8 cellular contexts compared by ENCODE assay signal in genomic region chr4:105473340-105474109, GRCh38. TPM values are rescaled to one million over a fixed set of nuclear protein-coding genes. Genes with fewer than 3 reads are reported as not detected.
DNase-seq lines count a peak whose midpoint lies in the region; ATAC-seq and TF ChIP-seq lines count a peak whose summit lies in the region.

Gene PPA2 (minus strand): TSS chr4:105474062. CDS start chr4:105474050, 12 bp downstream.

- DNase-seq in BE2C: peak; percentile 91
- peak; percentile 90 for DNase-seq in NCI-H69 (lab: John Stamatoyannopoulos, UW)
- peak; percentile 64 to 70 for DNase-seq in activated CD4-positive, alpha-beta T cell treated with anti-CD3 and anti-CD28 coated beads, Interleukin-2, amount 50 U/mL, for 24 hours (ENCODE audit: low read depth in 1 of 2, low spot score in 1 of 2)
- DNase-seq in dedifferentiated amniotic fluid mesenchymal stem cell (ENCODE audit: extremely low spot score): peak; percentile 86
- peak; percentile 94 to 98 for DNase-seq in left lung
- peak; percentile 74 for DNase-seq in stimulated activated CD4-positive, alpha-beta T cell treated with anti-CD3 and anti-CD28 coated beads, Interleukin-2, amount 100 ng/mL, for 4 hours (ENCODE audit: low read depth)

- TF ChIP-seq CTCF in BE2C (IDR thresholded peaks at IDR 0.05; ENCODE audit: low read depth, low read length) (no peak), left lung (IDR thresholded peaks at IDR 0.05) (no peak)

- no peaks in the 10 kb centered on the region; the same call in 1 of the 2 replicates for H3K36me3 ChIP-seq in BE2C
- no peaks in the 10 kb centered on the region for H3K36me3 ChIP-seq in left lung

- ATAC-seq in HG03378 (IDR thresholded peaks at IDR 0.05; ENCODE audit: unreplicated experiment) (peak; percentile 70), left lung (peak; percentile 97)

- H3K27me3 ChIP-seq in BE2C (no peaks in the 10 kb centered on the region), left lung (no peaks in the 10 kb centered on the region)

- H3K4me1 ChIP-seq in BE2C: peaks cover 9% of the 10 kb centered on the region; the same call in 1 of the 2 replicates
- peaks cover 13 to 48% of the 10 kb centered on the region in 2 donors for H3K4me1 ChIP-seq in left lung

- H3K27ac ChIP-seq in left lung: peak within 1 kb of the TSS; percentile 99

- H3K4me3 ChIP-seq in BE2C (ENCODE audit: low read depth, low read length) (peak within 1 kb of the TSS; percentile 90), left lung (peak within 1 kb of the TSS; percentile 83 to 86)

- intact Hi-C loops in left lung (cut with DNase I): no loop called here

- TF ChIP-seq POLR2A in GM19099 (IDR thresholded peaks at IDR 0.05; ENCODE audit: extremely low read depth, insufficient read length, low read depth): peak; percentile 69

- H3K9me3 ChIP-seq in BE2C (no peaks in the 10 kb centered on the region), left lung (no peaks in the 10 kb centered on the region)

RNA-seq across cellular contexts. Expression of gene PPA2, which starts in this region (rescaled TPM):
- 78.3 TPM for polyA plus RNA-seq in BE2C (2012; ENCODE audit: insufficient read depth, insufficient read length, low read depth)
- total RNA-seq in left lung: 10 to 100 TPM; 75.3 to 76.9 TPM

Comparison
In these comparisons a context has a peak if more than half of its experiments do, and no peak if none do; other contexts are left out.
1. Peak in every context shown above with its lines: DNase-seq, ATAC-seq, H3K4me3 ChIP-seq and H3K27ac ChIP-seq.